Comparison of ENCODE assay signal across 14 cellular contexts in the genomic region with DNA sequence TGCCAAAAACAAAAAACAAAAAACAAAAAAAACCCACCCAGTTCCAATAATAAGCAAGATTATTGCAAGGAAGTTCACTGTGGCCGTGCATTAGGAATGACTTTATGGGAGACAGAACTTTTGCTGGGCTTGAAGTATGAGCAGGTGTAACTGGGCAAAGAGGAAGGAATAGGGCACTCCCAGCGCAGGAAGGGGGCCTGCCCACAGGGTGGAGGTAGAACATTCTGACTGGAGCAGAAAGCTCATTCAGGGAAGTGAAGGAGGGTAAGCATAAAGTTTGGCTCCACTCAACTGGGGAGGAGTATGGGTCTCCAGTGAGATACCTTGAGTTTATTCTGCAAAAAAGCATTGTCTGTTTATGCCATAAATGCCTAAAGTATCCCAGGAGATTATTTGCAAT. TPM values are rescaled to one million over a fixed set of nuclear protein-coding genes. Genes with fewer than 3 reads are reported as not detected.
A peak's percentile ranks its signal among the peaks of the same experiment; 100 is the strongest.
DNase-seq lines count a peak whose midpoint lies in the region; ATAC-seq and TF ChIP-seq lines count a peak whose summit lies in the region.
"Had no signal": no experiment of that assay in that cellular context is flagged by ENCODE, and none has a peak within 500 bp of the region (broad histone marks: within the 10 kb centered on the region; RNA-seq: fewer than 3 reads in every experiment).

No MANE protein-coding gene starts in this region.

- H3K9me2 ChIP-seq in Karpas-422 (replicated peaks; ENCODE audit: insufficient read depth, low read length), result no peaks in the 10 kb centered on the region
- H3K9me2 ChIP-seq in neural cell (ENCODE audit: insufficient read depth, low read length), result no peaks in the 10 kb centered on the region

- H3K4me3 ChIP-seq in Karpas-422 (ENCODE audit: low read length), result no peak overlapping the region
- H3K4me3 ChIP-seq in neural cell (ENCODE audit: low read length), result no peak overlapping the region
- no peak overlapping the region for H3K4me3 ChIP-seq in tibial artery
- H3K4me3 ChIP-seq: A549, GM23248 had no signal

- intact Hi-C loops in tibial artery (cut with DNase I; ENCODE audit: low total_unique reads), result no loop called here

- ATAC-seq in WTC11, result peak; percentile 96
- ATAC-seq in GM18873 (IDR thresholded peaks at IDR 0.05; ENCODE audit: low FRiP score, unreplicated experiment), result no peak
- no peak for ATAC-seq in GM19023 (IDR thresholded peaks at IDR 0.05; ENCODE audit: unreplicated experiment)

- no peaks in the 10 kb centered on the region for H3F3A ChIP-seq in neural cell (ENCODE audit: insufficient read depth, low read length, poor library complexity, severe bottlenecking)

- no peaks in the 10 kb centered on the region for H3K9me3 ChIP-seq in Karpas-422 (ENCODE audit: low read length)
- H3K9me3 ChIP-seq in neural cell (ENCODE audit: low read length), result no peaks in the 10 kb centered on the region
- no peaks in the 10 kb centered on the region for H3K9me3 ChIP-seq in tibial artery
- H3K9me3 ChIP-seq: A549 had no signal

- no peak overlapping the region for H3K9ac ChIP-seq in Karpas-422 (ENCODE audit: low read length)
- no peak overlapping the region for H3K9ac ChIP-seq in neural cell (ENCODE audit: low read length)
- H3K9ac ChIP-seq: GM23248 had no signal

- no peaks in the 10 kb centered on the region for H3K79me2 ChIP-seq in Karpas-422 (ENCODE audit: low read length)
- H3K79me2 ChIP-seq in neural cell (replicated peaks; ENCODE audit: insufficient read depth, low read length), result no peaks in the 10 kb centered on the region

- H2AFZ ChIP-seq in Karpas-422 (ENCODE audit: low read length), result no peak overlapping the region
- no peak overlapping the region for H2AFZ ChIP-seq in neural cell (ENCODE audit: low read depth, low read length)
- H2AFZ ChIP-seq: GM23248 had no signal

- no peaks in the 10 kb centered on the region for H3K36me3 Mint-ChIP-seq in WTC11

- no peak overlapping the region for H3K4me2 ChIP-seq in Karpas-422 (ENCODE audit: low read depth, low read length, poor library complexity, severe bottlenecking)
- no peak overlapping the region for H3K4me2 ChIP-seq in neural cell (ENCODE audit: low read length)
- H3K4me2 ChIP-seq: A549 had no signal

- POLR2A ChIA-PET in WTC11 (lab: Charles Lee), result no interaction called here

- H3K27ac ChIP-seq in Karpas-422 (ENCODE audit: low read length) (no peak overlapping the region), neural cell (ENCODE audit: low read length) (no peak overlapping the region), tibial artery (no peak overlapping the region)
- H3K27ac ChIP-seq: A549, GM23248 had no signal

- no peak overlapping the region for H3K4me3 Mint-ChIP-seq in WTC11

- no peaks in the 10 kb centered on the region for H3K9me3 Mint-ChIP-seq in WTC11

- CTCF ChIA-PET in WTC11 (lab: Charles Lee), result interaction anchor here (0.6 to 1.0 kb wide), 6 partner anchors 16 to 306 kb away, joined by 3 to 8 read pairs (median 4); partner anchors contain the start of gene WIPF3

- H3K27me3 Mint-ChIP-seq in WTC11 (ENCODE audit: low read depth), result no peaks in the 10 kb centered on the region; the same call in 1 of the 2 replicates

- peak; percentile 18 for TF ChIP-seq RAD21 in neural cell (conservative IDR thresholded peaks at IDR 0.05)

- TF ChIP-seq CTCF in WTC11 (IDR thresholded peaks at IDR 0.05), result no peak
- TF ChIP-seq CTCF in neural cell (IDR thresholded peaks at IDR 0.05; ENCODE audit: poor library complexity, severe bottlenecking), result peak; percentile 26
- TF ChIP-seq CTCF in tibial artery (IDR thresholded peaks at IDR 0.05), result peak in 1 of 2 experiments; percentile 15

- H3K36me3 ChIP-seq in Karpas-422 (ENCODE audit: insufficient read depth, low read length) (no peaks in the 10 kb centered on the region), neural cell (ENCODE audit: insufficient read depth, low read length) (no peaks in the 10 kb centered on the region), tibial artery (no peaks in the 10 kb centered on the region)

- no peaks in the 10 kb centered on the region for H3K27me3 ChIP-seq in Karpas-422 (ENCODE audit: low read length)
- no peaks in the 10 kb centered on the region for H3K27me3 ChIP-seq in neural cell (ENCODE audit: insufficient read depth, low read depth, low read length)
- H3K27me3 ChIP-seq in tibial artery, result peaks cover 0 to 3% of the 10 kb centered on the region in 2 donors

- H4K20me1 ChIP-seq in Karpas-422 (ENCODE audit: insufficient read depth, low read depth, low read length), result no peaks in the 10 kb centered on the region
- H4K20me1 ChIP-seq in neural cell (ENCODE audit: insufficient read depth), result no peaks in the 10 kb centered on the region

- H3K4me1 Mint-ChIP-seq in WTC11, result peaks cover 4% of the 10 kb centered on the region

- no peak for TF ChIP-seq EP300 in neural cell (conservative IDR thresholded peaks at IDR 0.05; ENCODE audit: poor library complexity, severe bottlenecking)

- no peaks in the 10 kb centered on the region for H3K4me1 ChIP-seq in Karpas-422 (ENCODE audit: low read length)
- no peaks in the 10 kb centered on the region for H3K4me1 ChIP-seq in tibial artery
- H3K4me1 ChIP-seq: A549 had no signal

- H3K27ac Mint-ChIP-seq in WTC11, result no peak overlapping the region

- DNase-seq in NCI-H1417 (lab: John Stamatoyannopoulos, UW) (peak in 2 of 3 experiments; percentile 32 to 61), NCI-H1417 treated with DMSO at 0.1 percent for 48 hours (lab: John Stamatoyannopoulos, UW) (no peak), Karpas-422 (peak; percentile 27), WTC11 (ENCODE audit: low spot score) (peak; percentile 61), tibial artery (no peak)
- DNase-seq: GM23248; stimulated activated CD4-positive, alpha-beta T cell treated with anti-CD3 and anti-CD28 coated beads, Interleukin-15, amount 100 ng/mL, for 24 hours; T1000 had no signal

TF ChIP-seq in WTC11, 78 proteins besides CTCF, POLR2A, EP300 and RAD21 (continues in another document):
- TF ChIP-seq E2F5 (CRISPR knock-in tag; IDR thresholded peaks at IDR 0.05), result no peak

TF ChIP-seq in neural cell, 6 proteins besides CTCF, POLR2A, EP300 and RAD21:
- TF ChIP-seq EZH2 (IDR thresholded peaks at IDR 0.05; ENCODE audit: borderline replicate concordance, insufficient read depth, low read length, poor library complexity, severe bottlenecking) (no peak), MXI1 (conservative IDR thresholded peaks at IDR 0.05; ENCODE audit: poor library complexity, severe bottlenecking) (no peak), POLR2AphosphoS5 (IDR thresholded peaks at IDR 0.05) (no peak), SMC3 (conservative IDR thresholded peaks at IDR 0.05; ENCODE audit: poor library complexity) (no peak), TAF1 (IDR thresholded peaks at IDR 0.05; ENCODE audit: low read depth) (no peak)
- TF ChIP-seq, protein P1, sequence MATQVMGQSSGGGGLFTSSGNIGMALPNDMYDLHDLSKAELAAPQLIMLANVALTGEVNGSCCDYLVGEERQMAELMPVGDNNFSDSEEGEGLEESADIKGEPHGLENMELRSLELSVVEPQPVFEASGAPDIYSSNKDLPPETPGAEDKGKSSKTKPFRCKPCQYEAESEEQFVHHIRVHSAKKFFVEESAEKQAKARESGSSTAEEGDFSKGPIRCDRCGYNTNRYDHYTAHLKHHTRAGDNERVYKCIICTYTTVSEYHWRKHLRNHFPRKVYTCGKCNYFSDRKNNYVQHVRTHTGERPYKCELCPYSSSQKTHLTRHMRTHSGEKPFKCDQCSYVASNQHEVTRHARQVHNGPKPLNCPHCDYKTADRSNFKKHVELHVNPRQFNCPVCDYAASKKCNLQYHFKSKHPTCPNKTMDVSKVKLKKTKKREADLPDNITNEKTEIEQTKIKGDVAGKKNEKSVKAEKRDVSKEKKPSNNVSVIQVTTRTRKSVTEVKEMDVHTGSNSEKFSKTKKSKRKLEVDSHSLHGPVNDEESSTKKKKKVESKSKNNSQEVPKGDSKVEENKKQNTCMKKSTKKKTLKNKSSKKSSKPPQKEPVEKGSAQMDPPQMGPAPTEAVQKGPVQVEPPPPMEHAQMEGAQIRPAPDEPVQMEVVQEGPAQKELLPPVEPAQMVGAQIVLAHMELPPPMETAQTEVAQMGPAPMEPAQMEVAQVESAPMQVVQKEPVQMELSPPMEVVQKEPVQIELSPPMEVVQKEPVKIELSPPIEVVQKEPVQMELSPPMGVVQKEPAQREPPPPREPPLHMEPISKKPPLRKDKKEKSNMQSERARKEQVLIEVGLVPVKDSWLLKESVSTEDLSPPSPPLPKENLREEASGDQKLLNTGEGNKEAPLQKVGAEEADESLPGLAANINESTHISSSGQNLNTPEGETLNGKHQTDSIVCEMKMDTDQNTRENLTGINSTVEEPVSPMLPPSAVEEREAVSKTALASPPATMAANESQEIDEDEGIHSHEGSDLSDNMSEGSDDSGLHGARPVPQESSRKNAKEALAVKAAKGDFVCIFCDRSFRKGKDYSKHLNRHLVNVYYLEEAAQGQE (IDR thresholded peaks at IDR 0.05; ENCODE audit: borderline replicate concordance), result no peak

RNA-seq across cellular contexts. Expression of gene WIPF3, which starts 42.1 kb away (rescaled TPM):
- total RNA-seq in Karpas-422 (2014; rRNA removed; shearing (Covaris generic); ENCODE audit: low replicate concordance), result not detected in 2 replicates
- total RNA-seq in WTC11 (2021), result 9.9 to 11.4 TPM (median 10.5 TPM) in 3 replicates
- 3.8 and 4.6 TPM in 2 replicates for polyA plus RNA-seq in neural cell
- 4.1 and 6.7 TPM in 2 replicates for polyA minus RNA-seq in neural cell
- total RNA-seq: G401, GM23248, LHCN-M2 had no signal
- polyA plus RNA-seq: GM23248 had no signal

Comparison
In these comparisons a context has a peak if more than half of its experiments do, and no peak if none do; other contexts are left out.
1. DNase-seq: peak in NCI-H1417 (2 of 3), Karpas-422 (single experiment) and WTC11 (single experiment); none in NCI-H1417 treated with DMSO at 0.1 percent for 48 hours (single experiment) and tibial artery (0 of 2).
2. RNA of gene WIPF3, which starts 42.1 kb away (total RNA-seq): 9.9 to 11.4 TPM in WTC11; not detected in Karpas-422; every median in the first group is over 10 times any median in the second.